In genomic region chr14:22929104-22929847, GRCh38 we compare ENCODE assay signal across 1 cellular context.
TF ChIP-seq lines count a peak whose summit lies in the region.

TSS of gene PRMT5 (minus strand) at chr14:22929376. CDS start at chr14:22929361, 15 bp downstream.

TF ChIP-seq in HCT116, 20 proteins besides CTCF, POLR2A, EP300 and RAD21 (continued from another document):
- TF ChIP-seq TCF7L2 (IDR thresholded peaks at IDR 0.05; ENCODE audit: borderline replicate concordance, extremely low read depth, insufficient read depth, insufficient read length) (peak; percentile 53), SP1 (IDR thresholded peaks at IDR 0.05; ENCODE audit: low read depth) (peak; percentile 83), CBX3 (IDR thresholded peaks at IDR 0.05; ENCODE audit: low read depth) (no peak), POLR2AphosphoS5 (IDR thresholded peaks at IDR 0.05; ENCODE audit: low read depth, low read length) (peak; percentile 94), SIN3A (IDR thresholded peaks at IDR 0.05; ENCODE audit: low read depth) (peak; percentile 91), FOSL1 (IDR thresholded peaks at IDR 0.05; ENCODE audit: low read depth) (no peak), SRF (IDR thresholded peaks at IDR 0.05; ENCODE audit: low read depth) (no peak; the same call in 1 of the 2 replicates), EZH2phosphoT487 (IDR thresholded peaks at IDR 0.05; ENCODE audit: borderline replicate concordance) (no peak), YY1 (IDR thresholded peaks at IDR 0.05; ENCODE audit: extremely low read depth, insufficient replicate concordance, low read depth, low read length) (peak; percentile 97)
